In genomic region chr22:44019846-44020245, GRCh38 we compare ENCODE assay signal across 29 cellular contexts.
"Had no signal": no experiment of that assay in that cellular context is flagged by ENCODE, and none has a peak within 500 bp of the region (broad histone marks: within the 10 kb centered on the region; RNA-seq: fewer than 3 reads in every experiment).

No MANE protein-coding gene starts in this region.

- H3K36me3 ChIP-seq: ascending aorta, cardiac muscle cell, esophagus muscularis mucosa, transverse colon had no signal

- H3K27ac ChIP-seq: ascending aorta, cardiac muscle cell, esophagus muscularis mucosa, hepatocyte, testis, transverse colon had no signal

- H2AFZ ChIP-seq: hepatocyte had no signal

- H3K9me3 ChIP-seq: ascending aorta, esophagus muscularis mucosa, testis, transverse colon had no signal

- FAIRE-seq: TTC549 had no signal

- H3K27me3 Mint-ChIP-seq: activated CD4-positive, alpha-beta T cell treated with anti-CD3 and anti-CD28 coated beads, Interleukin-2, amount 10 ng/mL, durations not matched to agents 24 days and 14 days; activated naive CD8-positive, alpha-beta T cell treated with anti-CD3 and anti-CD28 coated beads, Interleukin-2, amount 10 ng/mL, durations not matched to agents 7 days and 5 days had no signal

- H3K27ac Mint-ChIP-seq: activated CD4-positive, alpha-beta memory T cell treated with anti-CD3 and anti-CD28 coated beads for 36 hours; activated CD4-positive, alpha-beta T cell treated with anti-CD3 and anti-CD28 coated beads, Interleukin-2, amount 10 ng/mL, durations not matched to agents 24 days and 14 days; activated naive CD4-positive, alpha-beta T cell treated with anti-CD3 and anti-CD28 coated beads, Interleukin-2, amount 10 ng/mL, durations not matched to agents 7 days and 5 days; activated naive CD8-positive, alpha-beta T cell treated with anti-CD3 and anti-CD28 coated beads, Interleukin-2, amount 10 ng/mL, durations not matched to agents 7 days and 5 days; activated T-cell treated with anti-CD3 and anti-CD28 coated beads, Interleukin-2, amount 50 U/mL, for 24 hours; brain; progenitor cell of endocrine pancreas; T-helper 1 cell treated with Interleukin-12 subunit alpha and Interleukin-12 subunit beta and Interleukin-4 antibody, amounts not matched to agents 30 μg/mL and 1 μg/mL, for 36 hours had no signal

- H3K36me3 Mint-ChIP-seq: activated naive CD4-positive, alpha-beta T cell treated with anti-CD3 and anti-CD28 coated beads, Interleukin-2, amount 10 ng/mL, durations not matched to agents 7 days and 5 days; activated naive CD8-positive, alpha-beta T cell treated with anti-CD3 and anti-CD28 coated beads, Interleukin-2, amount 10 ng/mL, durations not matched to agents 7 days and 5 days; brain; naive thymus-derived CD8-positive, alpha-beta T cell had no signal

- H3K4me2 ChIP-seq: hepatocyte, smooth muscle cell had no signal

- H3K4me3 ChIP-seq: ascending aorta, cardiac muscle cell, esophagus muscularis mucosa, hepatocyte, smooth muscle cell, testis, transverse colon had no signal

- H3K27me3 ChIP-seq: ascending aorta, cardiac muscle cell, esophagus muscularis mucosa, hepatocyte, testis had no signal

- ATAC-seq: naive thymus-derived CD8-positive, alpha-beta T cell; stimulated activated naive CD8-positive, alpha-beta T cell treated with anti-CD3 and anti-CD28 coated beads, Interleukin-15, Interleukin-2, amounts not matched to agents 100 U/mL and 50 U/mL, for 24 hours had no signal

- DNase-seq: activated CD4-positive, alpha-beta memory T cell treated with anti-CD3 and anti-CD28 coated beads for 36 hours; activated CD4-positive, alpha-beta T cell treated with anti-CD3 and anti-CD28 coated beads, Interleukin-2, amount 10 ng/mL, durations not matched to agents 24 days and 14 days; activated CD4-positive, CD25-positive, alpha-beta regulatory T cell treated with anti-CD3 and anti-CD28 coated beads, Interleukin-2, amount 50 U/mL, for 72 hours; activated CD8-positive, alpha-beta memory T cell treated with anti-CD3 and anti-CD28 coated beads, Interleukin-2, amount 50 U/mL, for 48 hours; activated gamma-delta T cell; activated naive CD4-positive, alpha-beta T cell treated with anti-CD3 and anti-CD28 coated beads, Interleukin-2, amount 10 ng/mL, durations not matched to agents 7 days and 5 days; activated naive CD8-positive, alpha-beta T cell treated with anti-CD3 and anti-CD28 coated beads, Interleukin-2, amount 10 ng/mL, durations not matched to agents 7 days and 5 days; activated T-cell treated with anti-CD3 and anti-CD28 coated beads, Interleukin-2, amount 50 U/mL, for 24 hours; cortex of kidney; foreskin melanocyte; islet precursor cell; mesenchymal stem cell; naive thymus-derived CD8-positive, alpha-beta T cell; retina; stimulated activated CD4-positive, alpha-beta T cell treated with anti-CD3 and anti-CD28 coated beads, Interleukin-1b, Interleukin-23, amount 100 ng/mL, for 48 hours; stimulated activated naive CD8-positive, alpha-beta T cell treated with anti-CD3 and anti-CD28 coated beads, Interleukin-15, Interleukin-2, amounts not matched to agents 100 U/mL and 50 U/mL, for 24 hours; SW 1271; T-helper 9 cell; testis; transverse colon had no signal

- H3K4me1 ChIP-seq: testis had no signal

- H3K4me3 Mint-ChIP-seq: activated CD4-positive, alpha-beta memory T cell treated with anti-CD3 and anti-CD28 coated beads for 36 hours; activated CD4-positive, alpha-beta T cell treated with anti-CD3 and anti-CD28 coated beads, Interleukin-2, amount 10 ng/mL, durations not matched to agents 24 days and 14 days; activated naive CD4-positive, alpha-beta T cell treated with anti-CD3 and anti-CD28 coated beads, Interleukin-2, amount 10 ng/mL, durations not matched to agents 7 days and 5 days; activated naive CD8-positive, alpha-beta T cell treated with anti-CD3 and anti-CD28 coated beads, Interleukin-2, amount 10 ng/mL, durations not matched to agents 7 days and 5 days; activated T-cell treated with anti-CD3 and anti-CD28 coated beads, Interleukin-2, amount 50 U/mL, for 24 hours; brain; naive thymus-derived CD8-positive, alpha-beta T cell; T-helper 1 cell treated with Interleukin-12 subunit alpha and Interleukin-12 subunit beta and Interleukin-4 antibody, amounts not matched to agents 30 μg/mL and 1 μg/mL, for 36 hours had no signal

- H3K9me3 Mint-ChIP-seq: activated CD4-positive, alpha-beta memory T cell treated with anti-CD3 and anti-CD28 coated beads for 36 hours; activated CD4-positive, alpha-beta T cell treated with anti-CD3 and anti-CD28 coated beads, Interleukin-2, amount 10 ng/mL, durations not matched to agents 24 days and 14 days; activated naive CD4-positive, alpha-beta T cell treated with anti-CD3 and anti-CD28 coated beads, Interleukin-2, amount 10 ng/mL, durations not matched to agents 7 days and 5 days; activated naive CD8-positive, alpha-beta T cell treated with anti-CD3 and anti-CD28 coated beads, Interleukin-2, amount 10 ng/mL, durations not matched to agents 7 days and 5 days; activated T-cell treated with anti-CD3 and anti-CD28 coated beads, Interleukin-2, amount 50 U/mL, for 24 hours; naive thymus-derived CD8-positive, alpha-beta T cell; T-helper 1 cell treated with Interleukin-12 subunit alpha and Interleukin-12 subunit beta and Interleukin-4 antibody, amounts not matched to agents 30 μg/mL and 1 μg/mL, for 36 hours had no signal

- H3K79me2 ChIP-seq: hepatocyte had no signal
